Comparison of ENCODE assay signal across 26 cellular contexts in the genomic region with DNA sequence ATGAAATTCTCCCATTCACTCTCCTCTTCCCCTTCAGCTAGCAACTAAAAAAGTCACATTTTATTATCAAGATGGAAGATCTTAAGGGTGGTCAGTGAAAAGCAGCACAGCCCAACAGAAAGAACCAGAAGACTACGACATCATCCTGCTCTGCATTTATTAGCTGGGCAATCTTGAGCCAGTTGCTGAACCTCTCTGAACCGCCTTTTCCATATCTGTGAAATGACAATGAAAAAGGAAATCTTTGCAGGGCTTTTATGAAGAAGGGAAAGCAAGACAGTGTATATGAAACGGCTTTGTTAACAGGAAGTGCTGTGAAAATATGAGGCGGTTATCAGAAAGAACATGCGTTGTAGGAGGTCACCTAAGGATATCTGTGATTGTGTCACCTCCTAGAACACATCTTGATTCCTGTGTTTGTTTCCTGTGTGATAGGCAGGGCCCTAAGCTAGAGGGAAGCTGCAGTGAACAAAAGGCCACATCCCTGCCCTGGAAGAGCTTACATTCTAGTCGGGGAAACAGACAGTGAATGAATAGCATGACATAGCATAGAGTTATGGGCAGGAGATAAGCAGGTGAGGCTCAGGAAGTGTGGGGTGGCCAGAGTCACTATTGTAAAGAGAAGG.
"Had no signal": no experiment of that assay in that cellular context is flagged by ENCODE, and none has a peak within 500 bp of the region (broad histone marks: within the 10 kb centered on the region; RNA-seq: fewer than 3 reads in every experiment).

No MANE protein-coding gene starts in this region.

- H3K4me3 Mint-ChIP-seq: activated CD8-positive, alpha-beta memory T cell treated with anti-CD3 and anti-CD28 coated beads, Interleukin-2, amount 10 ng/mL, durations not matched to agents 7 days and 5 days; activated CD8-positive, alpha-beta T cell treated with anti-CD3 and anti-CD28 coated beads for 36 hours; activated naive CD4-positive, alpha-beta T cell treated with anti-CD3 and anti-CD28 coated beads, Interleukin-2, amount 50 U/mL, for 24 hours; activated naive CD8-positive, alpha-beta T cell treated with anti-CD3 and anti-CD28 coated beads, Interleukin-2, amount 50 U/mL, for 24 hours; nephron progenitor cell; stimulated activated naive CD8-positive, alpha-beta T cell treated with anti-CD3 and anti-CD28 coated beads, Interleukin-15, Interleukin-2, amounts not matched to agents 100 ng/mL and 50 ng/mL, for 24 hours; T-helper 1 cell treated with Interleukin-12 subunit alpha and Interleukin-12 subunit beta and Interleukin-4 antibody, amounts not matched to agents 30 μg/mL and 1 μg/mL, for 36 hours had no signal

- H3K9me3 Mint-ChIP-seq: activated CD8-positive, alpha-beta T cell treated with anti-CD3 and anti-CD28 coated beads for 36 hours; activated naive CD4-positive, alpha-beta T cell treated with anti-CD3 and anti-CD28 coated beads, Interleukin-2, amount 50 U/mL, for 24 hours; activated naive CD8-positive, alpha-beta T cell treated with anti-CD3 and anti-CD28 coated beads, Interleukin-2, amount 50 U/mL, for 24 hours; activated T-helper 2 cell treated with anti-CD3 and anti-CD28 coated beads, Interferon-gamma antibody, Interleukin-2, Interleukin-4, amounts not matched to agents 10 μg/mL and 5 μg/mL and 100 μg/mL, durations not matched to agents 14 hours and 24 hours and 36 hours; nephron progenitor cell; stimulated activated naive CD8-positive, alpha-beta T cell treated with anti-CD3 and anti-CD28 coated beads, Interleukin-15, Interleukin-2, amounts not matched to agents 100 ng/mL and 50 ng/mL, for 24 hours; T-helper 1 cell treated with Interleukin-12 subunit alpha and Interleukin-12 subunit beta and Interleukin-4 antibody, amounts not matched to agents 30 μg/mL and 1 μg/mL, for 36 hours had no signal

- H3K4me1 Mint-ChIP-seq: activated naive CD4-positive, alpha-beta T cell treated with anti-CD3 and anti-CD28 coated beads, Interleukin-2, amount 50 U/mL, for 24 hours; activated naive CD8-positive, alpha-beta T cell treated with anti-CD3 and anti-CD28 coated beads, Interleukin-2, amount 50 U/mL, for 24 hours had no signal

- ATAC-seq: activated CD8-positive, alpha-beta memory T cell treated with anti-CD3 and anti-CD28 coated beads, Interleukin-2, amount 10 ng/mL, durations not matched to agents 7 days and 5 days; activated CD8-positive, alpha-beta T cell treated with anti-CD3 and anti-CD28 coated beads for 36 hours; activated naive CD8-positive, alpha-beta T cell treated with anti-CD3 and anti-CD28 coated beads, Interleukin-2, amount 50 U/mL, for 24 hours; heart right ventricle; right lobe of liver had no signal

- DNase-seq: activated CD4-positive, alpha-beta T cell treated with anti-CD3 and anti-CD28 coated beads, Interleukin-2, amount 50 U/mL, for 1 hour; activated CD4-positive, CD25-positive, alpha-beta regulatory T cell treated with anti-CD3 and anti-CD28 coated beads, Interleukin-2, amount 50 U/mL, for 72 hours; activated CD8-positive, alpha-beta memory T cell treated with anti-CD3 and anti-CD28 coated beads, Interleukin-2, amount 10 ng/mL, durations not matched to agents 7 days and 5 days; activated CD8-positive, alpha-beta T cell treated with anti-CD3 and anti-CD28 coated beads for 36 hours; activated naive CD8-positive, alpha-beta T cell treated with anti-CD3 and anti-CD28 coated beads, Interleukin-2, amount 50 U/mL, for 24 hours; activated T-cell treated with anti-CD3 and anti-CD28 coated beads, Interleukin-2, amount 50 U/mL, for 48 hours; amygdala; caudate nucleus; cortex of kidney; esophagus squamous epithelium; foreskin melanocyte; heart right ventricle; left ventricle myocardium inferior; mesendoderm; nephron progenitor cell; ovary; right lobe of liver; stimulated activated CD4-positive, alpha-beta T cell treated with anti-CD3 and anti-CD28 coated beads, Interleukin-12 subunit alpha, Interleukin-12 subunit beta, amount 100 ng/mL, for 4 hours; stimulated activated CD4-positive, alpha-beta T cell treated with anti-CD3 and anti-CD28 coated beads, Interleukin-4, amount 100 ng/mL, for 1 hour; T-helper 9 cell; uterus had no signal

- H3K36me3 Mint-ChIP-seq: activated CD8-positive, alpha-beta memory T cell treated with anti-CD3 and anti-CD28 coated beads, Interleukin-2, amount 10 ng/mL, durations not matched to agents 7 days and 5 days; activated naive CD4-positive, alpha-beta T cell treated with anti-CD3 and anti-CD28 coated beads, Interleukin-2, amount 50 U/mL, for 24 hours had no signal

- H3K27ac Mint-ChIP-seq: activated CD8-positive, alpha-beta memory T cell treated with anti-CD3 and anti-CD28 coated beads, Interleukin-2, amount 10 ng/mL, durations not matched to agents 7 days and 5 days; activated CD8-positive, alpha-beta T cell treated with anti-CD3 and anti-CD28 coated beads for 36 hours; activated naive CD4-positive, alpha-beta T cell treated with anti-CD3 and anti-CD28 coated beads, Interleukin-2, amount 50 U/mL, for 24 hours; activated naive CD8-positive, alpha-beta T cell treated with anti-CD3 and anti-CD28 coated beads, Interleukin-2, amount 50 U/mL, for 24 hours; activated T-helper 2 cell treated with anti-CD3 and anti-CD28 coated beads, Interferon-gamma antibody, Interleukin-2, Interleukin-4, amounts not matched to agents 10 μg/mL and 5 μg/mL and 100 μg/mL, durations not matched to agents 14 hours and 24 hours and 36 hours; nephron progenitor cell; progenitor cell of endocrine pancreas; stimulated activated naive CD8-positive, alpha-beta T cell treated with anti-CD3 and anti-CD28 coated beads, Interleukin-15, Interleukin-2, amounts not matched to agents 100 ng/mL and 50 ng/mL, for 24 hours; T-helper 1 cell treated with Interleukin-12 subunit alpha and Interleukin-12 subunit beta and Interleukin-4 antibody, amounts not matched to agents 30 μg/mL and 1 μg/mL, for 36 hours had no signal
